In the genomic region with DNA sequence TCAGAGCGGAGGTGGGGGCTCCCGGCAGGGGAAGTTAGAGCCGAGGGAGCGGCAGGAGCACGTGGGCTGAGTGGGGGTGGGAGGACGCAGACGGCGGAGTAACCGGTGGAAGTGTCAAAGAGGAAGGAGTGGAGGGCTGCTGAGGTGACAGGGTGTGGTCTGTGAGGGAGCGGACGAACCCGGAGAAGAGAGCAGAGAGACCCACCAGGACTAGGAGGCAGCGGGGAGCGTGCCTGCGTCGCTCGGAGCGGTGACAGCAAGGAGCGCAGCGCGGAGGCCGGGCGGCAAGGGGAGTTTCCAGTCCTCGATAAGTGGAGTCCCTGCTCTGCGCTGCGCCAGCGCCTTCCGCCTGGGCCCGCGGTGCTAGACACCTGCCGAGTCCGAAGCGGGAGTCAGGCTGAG, we compare ENCODE assay signal across 1 cellular context.
TF ChIP-seq lines count a peak whose summit lies in the region.

No MANE protein-coding gene starts in this region.

TF ChIP-seq in HEK293, 187 proteins besides CTCF, POLR2A, EP300 and RAD21 (continued from another document):
- TF ChIP-seq, protein P1, sequence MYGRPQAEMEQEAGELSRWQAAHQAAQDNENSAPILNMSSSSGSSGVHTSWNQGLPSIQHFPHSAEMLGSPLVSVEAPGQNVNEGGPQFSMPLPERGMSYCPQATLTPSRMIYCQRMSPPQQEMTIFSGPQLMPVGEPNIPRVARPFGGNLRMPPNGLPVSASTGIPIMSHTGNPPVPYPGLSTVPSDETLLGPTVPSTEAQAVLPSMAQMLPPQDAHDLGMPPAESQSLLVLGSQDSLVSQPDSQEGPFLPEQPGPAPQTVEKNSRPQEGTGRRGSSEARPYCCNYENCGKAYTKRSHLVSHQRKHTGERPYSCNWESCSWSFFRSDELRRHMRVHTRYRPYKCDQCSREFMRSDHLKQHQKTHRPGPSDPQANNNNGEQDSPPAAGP (tag by site-specific recombination; IDR thresholded peaks at IDR 0.05), result 0 out of 2 replicates have a peak, but pooled peaks have one; percentile 42
- TF ChIP-seq, protein P2, sequence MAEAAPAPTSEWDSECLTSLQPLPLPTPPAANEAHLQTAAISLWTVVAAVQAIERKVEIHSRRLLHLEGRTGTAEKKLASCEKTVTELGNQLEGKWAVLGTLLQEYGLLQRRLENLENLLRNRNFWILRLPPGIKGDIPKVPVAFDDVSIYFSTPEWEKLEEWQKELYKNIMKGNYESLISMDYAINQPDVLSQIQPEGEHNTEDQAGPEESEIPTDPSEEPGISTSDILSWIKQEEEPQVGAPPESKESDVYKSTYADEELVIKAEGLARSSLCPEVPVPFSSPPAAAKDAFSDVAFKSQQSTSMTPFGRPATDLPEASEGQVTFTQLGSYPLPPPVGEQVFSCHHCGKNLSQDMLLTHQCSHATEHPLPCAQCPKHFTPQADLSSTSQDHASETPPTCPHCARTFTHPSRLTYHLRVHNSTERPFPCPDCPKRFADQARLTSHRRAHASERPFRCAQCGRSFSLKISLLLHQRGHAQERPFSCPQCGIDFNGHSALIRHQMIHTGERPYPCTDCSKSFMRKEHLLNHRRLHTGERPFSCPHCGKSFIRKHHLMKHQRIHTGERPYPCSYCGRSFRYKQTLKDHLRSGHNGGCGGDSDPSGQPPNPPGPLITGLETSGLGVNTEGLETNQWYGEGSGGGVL (tag by site-specific recombination; IDR thresholded peaks at IDR 0.05), result peak; percentile 86
- peak; percentile 56; the same call in 1 of the 2 replicates for TF ChIP-seq GLIS2 (tag by site-specific recombination; IDR thresholded peaks at IDR 0.05)
- TF ChIP-seq ZNF501 (tag by site-specific recombination; IDR thresholded peaks at IDR 0.05), result peak; percentile 73; the same call in 1 of the 2 replicates
- TF ChIP-seq, protein P3, sequence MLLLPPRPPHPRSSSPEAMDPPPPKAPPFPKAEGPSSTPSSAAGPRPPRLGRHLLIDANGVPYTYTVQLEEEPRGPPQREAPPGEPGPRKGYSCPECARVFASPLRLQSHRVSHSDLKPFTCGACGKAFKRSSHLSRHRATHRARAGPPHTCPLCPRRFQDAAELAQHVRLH (tag by site-specific recombination; IDR thresholded peaks at IDR 0.05), result no peak
- TF ChIP-seq ZNF394 (tag by site-specific recombination; IDR thresholded peaks at IDR 0.05; ENCODE audit: borderline replicate concordance), result peak; percentile 19; the same call in 1 of the 2 replicates
- TF ChIP-seq SP7 (tag by site-specific recombination; IDR thresholded peaks at IDR 0.05), result peak; percentile 37; the same call in 1 of the 2 replicates
- TF ChIP-seq ZNF2 (tag by site-specific recombination; IDR thresholded peaks at IDR 0.05), result peak; percentile 67
- peak; percentile 89 for TF ChIP-seq ZNF335 (tag by site-specific recombination; conservative IDR thresholded peaks at IDR 0.05)
- peak; percentile 84 for TF ChIP-seq ZBTB17 (tag by site-specific recombination; IDR thresholded peaks at IDR 0.05)
- TF ChIP-seq ZNF366 (tag by site-specific recombination; conservative IDR thresholded peaks at IDR 0.05), result 0 out of 2 replicates have a peak, but pooled peaks have one; percentile 29
- TF ChIP-seq EGR2 (tag by site-specific recombination; IDR thresholded peaks at IDR 0.05; ENCODE audit: low read depth), result peak; percentile 80
- 0 out of 2 replicates have a peak, but pooled peaks have one; percentile 36 for TF ChIP-seq ZFP37 (tag by site-specific recombination; IDR thresholded peaks at IDR 0.05)
- peak; percentile 89 for TF ChIP-seq ZFHX2 (tag by site-specific recombination; conservative IDR thresholded peaks at IDR 0.05)
- TF ChIP-seq ZNF121 (tag by site-specific recombination; IDR thresholded peaks at IDR 0.05), result peak; percentile 76
- TF ChIP-seq ZNF707 (tag by site-specific recombination; IDR thresholded peaks at IDR 0.05), result no peak
- TF ChIP-seq, protein P4, sequence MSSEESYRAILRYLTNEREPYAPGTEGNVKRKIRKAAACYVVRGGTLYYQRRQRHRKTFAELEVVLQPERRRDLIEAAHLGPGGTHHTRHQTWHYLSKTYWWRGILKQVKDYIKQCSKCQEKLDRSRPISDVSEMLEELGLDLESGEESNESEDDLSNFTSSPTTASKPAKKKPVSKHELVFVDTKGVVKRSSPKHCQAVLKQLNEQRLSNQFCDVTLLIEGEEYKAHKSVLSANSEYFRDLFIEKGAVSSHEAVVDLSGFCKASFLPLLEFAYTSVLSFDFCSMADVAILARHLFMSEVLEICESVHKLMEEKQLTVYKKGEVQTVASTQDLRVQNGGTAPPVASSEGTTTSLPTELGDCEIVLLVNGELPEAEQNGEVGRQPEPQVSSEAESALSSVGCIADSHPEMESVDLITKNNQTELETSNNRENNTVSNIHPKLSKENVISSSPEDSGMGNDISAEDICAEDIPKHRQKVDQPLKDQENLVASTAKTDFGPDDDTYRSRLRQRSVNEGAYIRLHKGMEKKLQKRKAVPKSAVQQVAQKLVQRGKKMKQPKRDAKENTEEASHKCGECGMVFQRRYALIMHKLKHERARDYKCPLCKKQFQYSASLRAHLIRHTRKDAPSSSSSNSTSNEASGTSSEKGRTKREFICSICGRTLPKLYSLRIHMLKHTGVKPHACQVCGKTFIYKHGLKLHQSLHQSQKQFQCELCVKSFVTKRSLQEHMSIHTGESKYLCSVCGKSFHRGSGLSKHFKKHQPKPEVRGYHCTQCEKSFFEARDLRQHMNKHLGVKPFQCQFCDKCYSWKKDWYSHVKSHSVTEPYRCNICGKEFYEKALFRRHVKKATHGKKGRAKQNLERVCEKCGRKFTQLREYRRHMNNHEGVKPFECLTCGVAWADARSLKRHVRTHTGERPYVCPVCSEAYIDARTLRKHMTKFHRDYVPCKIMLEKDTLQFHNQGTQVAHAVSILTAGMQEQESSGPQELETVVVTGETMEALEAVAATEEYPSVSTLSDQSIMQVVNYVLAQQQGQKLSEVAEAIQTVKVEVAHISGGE (tag by site-specific recombination; conservative IDR thresholded peaks at IDR 0.05; ENCODE audit: low read depth), result peak; percentile 49
- 0 out of 2 replicates have a peak, but pooled peaks have one; percentile 10 for TF ChIP-seq SCRT2 (tag by site-specific recombination; IDR thresholded peaks at IDR 0.05)
- TF ChIP-seq KLF1 (tag by site-specific recombination; IDR thresholded peaks at IDR 0.05), result peak; percentile 65
- no peak for TF ChIP-seq YY2 (tag by site-specific recombination; IDR thresholded peaks at IDR 0.05)
- no peak for TF ChIP-seq ZEB2 (tag by site-specific recombination; IDR thresholded peaks at IDR 0.05)
- peak; percentile 56; the same call in 1 of the 2 replicates for TF ChIP-seq KLF9 (tag by site-specific recombination; IDR thresholded peaks at IDR 0.05; ENCODE audit: low read depth)
- TF ChIP-seq, protein P5, sequence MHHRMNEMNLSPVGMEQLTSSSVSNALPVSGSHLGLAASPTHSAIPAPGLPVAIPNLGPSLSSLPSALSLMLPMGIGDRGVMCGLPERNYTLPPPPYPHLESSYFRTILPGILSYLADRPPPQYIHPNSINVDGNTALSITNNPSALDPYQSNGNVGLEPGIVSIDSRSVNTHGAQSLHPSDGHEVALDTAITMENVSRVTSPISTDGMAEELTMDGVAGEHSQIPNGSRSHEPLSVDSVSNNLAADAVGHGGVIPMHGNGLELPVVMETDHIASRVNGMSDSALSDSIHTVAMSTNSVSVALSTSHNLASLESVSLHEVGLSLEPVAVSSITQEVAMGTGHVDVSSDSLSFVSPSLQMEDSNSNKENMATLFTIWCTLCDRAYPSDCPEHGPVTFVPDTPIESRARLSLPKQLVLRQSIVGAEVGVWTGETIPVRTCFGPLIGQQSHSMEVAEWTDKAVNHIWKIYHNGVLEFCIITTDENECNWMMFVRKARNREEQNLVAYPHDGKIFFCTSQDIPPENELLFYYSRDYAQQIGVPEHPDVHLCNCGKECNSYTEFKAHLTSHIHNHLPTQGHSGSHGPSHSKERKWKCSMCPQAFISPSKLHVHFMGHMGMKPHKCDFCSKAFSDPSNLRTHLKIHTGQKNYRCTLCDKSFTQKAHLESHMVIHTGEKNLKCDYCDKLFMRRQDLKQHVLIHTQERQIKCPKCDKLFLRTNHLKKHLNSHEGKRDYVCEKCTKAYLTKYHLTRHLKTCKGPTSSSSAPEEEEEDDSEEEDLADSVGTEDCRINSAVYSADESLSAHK (tag by site-specific recombination; IDR thresholded peaks at IDR 0.05), result peak; percentile 33; the same call in 1 of the 2 replicates
- TF ChIP-seq, protein P6, sequence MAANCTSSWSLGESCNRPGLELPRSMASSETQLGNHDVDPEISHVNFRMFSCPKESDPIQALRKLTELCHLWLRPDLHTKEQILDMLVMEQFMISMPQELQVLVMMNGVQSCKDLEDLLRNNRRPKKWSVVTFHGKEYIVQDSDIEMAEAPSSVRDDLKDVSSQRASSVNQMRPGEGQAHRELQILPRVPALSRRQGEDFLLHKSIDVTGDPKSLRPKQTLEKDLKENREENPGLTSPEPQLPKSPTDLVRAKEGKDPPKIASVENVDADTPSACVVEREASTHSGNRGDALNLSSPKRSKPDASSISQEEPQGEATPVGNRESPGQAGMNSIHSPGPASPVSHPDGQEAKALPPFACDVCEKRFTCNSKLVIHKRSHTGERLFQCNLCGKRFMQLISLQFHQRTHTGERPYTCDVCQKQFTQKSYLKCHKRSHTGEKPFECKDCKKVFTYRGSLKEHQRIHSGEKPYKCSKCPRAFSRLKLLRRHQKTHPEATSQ (tag by site-specific recombination; IDR thresholded peaks at IDR 0.05), result peak; percentile 46; the same call in 1 of the 2 replicates
- TF ChIP-seq ZNF621 (tag by site-specific recombination; IDR thresholded peaks at IDR 0.05), result no peak
- TF ChIP-seq, protein P7, sequence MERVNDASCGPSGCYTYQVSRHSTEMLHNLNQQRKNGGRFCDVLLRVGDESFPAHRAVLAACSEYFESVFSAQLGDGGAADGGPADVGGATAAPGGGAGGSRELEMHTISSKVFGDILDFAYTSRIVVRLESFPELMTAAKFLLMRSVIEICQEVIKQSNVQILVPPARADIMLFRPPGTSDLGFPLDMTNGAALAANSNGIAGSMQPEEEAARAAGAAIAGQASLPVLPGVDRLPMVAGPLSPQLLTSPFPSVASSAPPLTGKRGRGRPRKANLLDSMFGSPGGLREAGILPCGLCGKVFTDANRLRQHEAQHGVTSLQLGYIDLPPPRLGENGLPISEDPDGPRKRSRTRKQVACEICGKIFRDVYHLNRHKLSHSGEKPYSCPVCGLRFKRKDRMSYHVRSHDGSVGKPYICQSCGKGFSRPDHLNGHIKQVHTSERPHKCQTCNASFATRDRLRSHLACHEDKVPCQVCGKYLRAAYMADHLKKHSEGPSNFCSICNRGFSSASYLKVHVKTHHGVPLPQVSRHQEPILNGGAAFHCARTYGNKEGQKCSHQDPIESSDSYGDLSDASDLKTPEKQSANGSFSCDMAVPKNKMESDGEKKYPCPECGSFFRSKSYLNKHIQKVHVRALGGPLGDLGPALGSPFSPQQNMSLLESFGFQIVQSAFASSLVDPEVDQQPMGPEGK (tag by site-specific recombination; IDR thresholded peaks at IDR 0.05), result peak; percentile 53
- peak; percentile 30; the same call in 1 of the 2 replicates for TF ChIP-seq KLF7 (tag by site-specific recombination; IDR thresholded peaks at IDR 0.05; ENCODE audit: borderline replicate concordance)
- TF ChIP-seq ZNF266 (tag by site-specific recombination; IDR thresholded peaks at IDR 0.05; ENCODE audit: low read depth), result no peak
- 0 out of 2 replicates have a peak, but pooled peaks have one; percentile 39 for TF ChIP-seq WT1 (tag by site-specific recombination; IDR thresholded peaks at IDR 0.05)
- peak; percentile 72 for TF ChIP-seq ZBTB20 (tag by site-specific recombination; IDR thresholded peaks at IDR 0.05)
- no peak for TF ChIP-seq ZNF548 (tag by site-specific recombination; IDR thresholded peaks at IDR 0.05)
- no peak for TF ChIP-seq ZNF549 (tag by site-specific recombination; IDR thresholded peaks at IDR 0.05)
- no peak for TF ChIP-seq ZNF776 (tag by site-specific recombination; IDR thresholded peaks at IDR 0.05; ENCODE audit: borderline replicate concordance)
- TF ChIP-seq ZBTB48 (tag by site-specific recombination; IDR thresholded peaks at IDR 0.05), result 0 out of 2 replicates have a peak, but pooled peaks have one; percentile 18
- peak; percentile 63 for TF ChIP-seq ZXDB (tag by site-specific recombination; IDR thresholded peaks at IDR 0.05)
- no peak for TF ChIP-seq ZBTB1 (tag by site-specific recombination; IDR thresholded peaks at IDR 0.05)
- peak; percentile 100 for TF ChIP-seq ZNF610 (tag by site-specific recombination; IDR thresholded peaks at IDR 0.05; ENCODE audit: borderline replicate concordance)
